In genomic region chr5:119287547-119288073, GRCh38 we compare ENCODE assay signal across 1 cellular context.
TF ChIP-seq lines count a peak whose summit lies in the region.

No MANE protein-coding gene starts in this region.

TF ChIP-seq in WTC11, 78 proteins besides CTCF, POLR2A, EP300 and RAD21 (continued from another document):
- no peak for TF ChIP-seq HMGXB4 (CRISPR knock-in tag; IDR thresholded peaks at IDR 0.05)
